Comparison of ENCODE assay signal across 8 cellular contexts in genomic region chr14:44846232-44846824, GRCh38.
DNase-seq lines count a peak whose midpoint lies in the region; ATAC-seq, FAIRE-seq and TF ChIP-seq lines count a peak whose summit lies in the region.

No MANE protein-coding gene starts in this region.

- TF ChIP-seq CTCF in GM12873 (IDR thresholded peaks at IDR 0.05; ENCODE audit: insufficient read depth, low read depth, low read length, missing control alignments) (peak; percentile 88), astrocyte of the cerebellum (IDR thresholded peaks at IDR 0.05; ENCODE audit: low read depth, low read length, missing control alignments) (peak; percentile 87), kidney epithelial cell (IDR thresholded peaks at IDR 0.05; ENCODE audit: insufficient read depth, low read length, poor library complexity, severe bottlenecking) (peak; percentile 84), lower leg skin (IDR thresholded peaks at IDR 0.05) (no peak)

- FAIRE-seq in urothelium cell line (lab: Jason Lieb, UNC) = peak; percentile 27

- ATAC-seq in HG02852 (IDR thresholded peaks at IDR 0.05; ENCODE audit: unreplicated experiment) = peak; percentile 84

- H3K4me3 ChIP-seq in astrocyte of the cerebellum (ENCODE audit: low read depth, low read length) (no peak overlapping the region), kidney epithelial cell (ENCODE audit: low read depth, low read length) (no peak overlapping the region), lower leg skin (ENCODE audit: low read depth, poor library complexity, severe bottlenecking) (no peak overlapping the region)

- in situ Hi-C loops in astrocyte of the cerebellum (cut with HindIII; ENCODE audit: low sequenced_read_pairs) = no loop called here

- intact Hi-C loops in lower leg skin (cut with DNase I; ENCODE audit: low total_unique reads) = no loop called here

- no peak for TF ChIP-seq POLR2A in lower leg skin (IDR thresholded peaks at IDR 0.05)

- no peaks in the 10 kb centered on the region for H3K36me3 ChIP-seq in kidney epithelial cell (ENCODE audit: control insufficient read depth, insufficient read depth, low read length)

- DNase-seq in AML-193 (lab: John Stamatoyannopoulos, UW) (peak; percentile 38 to 42), NCI-H2107 treated with DMSO at 0.1 percent for 48 hours (lab: John Stamatoyannopoulos, UW; ENCODE audit: unreplicated experiment) (peak; percentile 86), astrocyte of the cerebellum (ENCODE audit: low read depth) (peak; percentile 27), kidney epithelial cell (ENCODE audit: low read depth) (no peak), urothelium cell line (ENCODE audit: low spot score) (peak; percentile 60), lower leg skin (ENCODE audit: low spot score in 2 of 2) (no peak)

- H3K27me3 ChIP-seq in kidney epithelial cell (ENCODE audit: control insufficient read depth, insufficient read depth, low read length) = no peaks in the 10 kb centered on the region

- 23% methylated on average over 4 of the region's 4 CpGs for WGBS in lower leg skin, 2 donors

Comparison
In these comparisons a context has a peak if more than half of its experiments do, and no peak if none do; other contexts are left out.
1. DNase-seq: peak in AML-193 (2 of 2), NCI-H2107 treated with DMSO at 0.1 percent for 48 hours (single experiment), astrocyte of the cerebellum (single experiment) and urothelium cell line (single experiment); none in kidney epithelial cell (single experiment) and lower leg skin (0 of 2).
2. CTCF ChIP-seq: peak in GM12873 (single experiment), astrocyte of the cerebellum (single experiment) and kidney epithelial cell (single experiment); none in lower leg skin (0 of 3).